ENCODE assay signal across 8 cellular contexts in the genomic region with DNA sequence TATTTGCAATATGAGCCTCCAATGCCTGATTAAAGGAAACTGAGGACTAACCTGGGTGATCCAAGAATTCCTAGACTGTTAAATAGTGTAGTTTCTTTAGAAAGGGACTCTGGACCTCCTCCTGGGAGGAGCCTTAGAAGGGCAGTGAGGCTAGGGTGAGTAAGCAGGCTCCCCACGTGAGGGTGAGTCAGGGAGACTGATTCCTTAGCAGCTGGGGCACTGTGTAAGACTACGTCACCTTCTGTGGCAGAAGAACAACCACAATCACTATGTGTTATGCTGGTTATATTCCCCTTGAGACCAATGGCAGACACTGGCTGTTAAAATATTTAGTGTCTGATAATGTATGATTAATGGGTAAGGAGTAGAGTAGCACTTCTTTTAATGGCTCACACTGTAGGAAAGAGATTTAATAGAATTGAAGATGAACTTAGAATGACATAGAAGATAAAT. TPM values are rescaled to one million over a fixed set of nuclear protein-coding genes. Genes with fewer than 3 reads are reported as not detected.
DNase-seq lines count a peak whose midpoint lies in the region; ATAC-seq and TF ChIP-seq lines count a peak whose summit lies in the region.

No MANE protein-coding gene starts in this region.

- H3K36me3 ChIP-seq in heart left ventricle = no peaks in the 10 kb centered on the region
- no peaks in the 10 kb centered on the region for H3K36me3 ChIP-seq in osteoblast (ENCODE audit: insufficient read depth, low read length)

- DNase-seq in heart left ventricle (peak in 2 of 5 donors; percentile 42 to 48), Right ventricle myocardium inferior (ENCODE audit: missing footprints) (no peak), cerebellar cortex (ENCODE audit: low spot score) (peak; percentile 96), osteoblast (ENCODE audit: insufficient read length, low spot score, missing footprints) (peak; percentile 99), HuH-7.5 (ENCODE audit: low spot score) (no peak), cerebellar nuclear complex (lab: John Stamatoyannopoulos, UW) (no peak)

- no peaks in the 10 kb centered on the region for H3K79me2 ChIP-seq in osteoblast (ENCODE audit: insufficient read depth, low read length)

- no peaks in the 10 kb centered on the region for H3K4me1 ChIP-seq in heart left ventricle
- H3K4me1 ChIP-seq in osteoblast (ENCODE audit: insufficient read depth, low read length) = peaks cover 44% of the 10 kb centered on the region

- no peaks in the 10 kb centered on the region for H3K9me3 ChIP-seq in heart left ventricle
- no peaks in the 10 kb centered on the region for H3K9me3 ChIP-seq in osteoblast (ENCODE audit: low read depth, low read length)

- no peak for TF ChIP-seq POLR2A in heart left ventricle (IDR thresholded peaks at IDR 0.05)

- H3K4me3 ChIP-seq in heart left ventricle (no peak overlapping the region), osteoblast (ENCODE audit: insufficient read depth, low read length) (peak overlapping the region; percentile 5)

- H3K27me3 ChIP-seq in heart left ventricle (peaks cover 0 to 45% (median 19%) of the 10 kb centered on the region in 9 donors), osteoblast (ENCODE audit: insufficient read depth, low read length) (no peaks in the 10 kb centered on the region)

- TF ChIP-seq CTCF in heart left ventricle (IDR thresholded peaks at IDR 0.05) (no peak), osteoblast (IDR thresholded peaks at IDR 0.05; ENCODE audit: extremely low read depth, low read depth, low read length) (no peak)

- no peaks in the 10 kb centered on the region for H4K20me1 ChIP-seq in osteoblast (ENCODE audit: insufficient read depth, low read length)

- H3K4me2 ChIP-seq in osteoblast (ENCODE audit: insufficient read depth, low read length) = peak overlapping the region; percentile 70

- no peak overlapping the region for H2AFZ ChIP-seq in osteoblast (ENCODE audit: low read length)

- H3K27ac ChIP-seq in heart left ventricle (no peak overlapping the region), osteoblast (ENCODE audit: low read depth, low read length) (peak overlapping the region; percentile 93)

- ATAC-seq in heart left ventricle (peak; percentile 51 to 97 (median 74)), Right ventricle myocardium inferior (no peak), HG02938 (IDR thresholded peaks at IDR 0.05; ENCODE audit: unreplicated experiment) (peak; percentile 93)

- WGBS in heart left ventricle, 4 donors = 18 to 40% (median 27%) methylated on average over 2 of the region's 2 CpGs

- intact Hi-C loops in heart left ventricle (cut with DNase I) (no loop called here), Right ventricle myocardium inferior (cut with DNase I) (no loop called here)

TF ChIP-seq in PFSK-1, 5 proteins besides CTCF, POLR2A, EP300 and RAD21:
- TF ChIP-seq FOXP2 (optimal IDR thresholded peaks at IDR 0.05; ENCODE audit: borderline replicate concordance, extremely low read depth, extremely low read length, insufficient read depth) = no peak
- peak; percentile 32; the same call in 1 of the 2 replicates for TF ChIP-seq SIN3A (IDR thresholded peaks at IDR 0.05; ENCODE audit: borderline replicate concordance, insufficient read depth, low read length)

RNA-seq across cellular contexts. Expression of gene SYT14, which starts 53.3 kb away (rescaled TPM):
- total RNA-seq in heart left ventricle = not detected
- polyA plus RNA-seq in heart left ventricle = not detected
- not detected for total RNA-seq in Right ventricle myocardium inferior
- not detected for polyA plus RNA-seq in PFSK-1 (2012; ENCODE audit: insufficient read length, low read depth)
- 0.29 and 0.36 TPM in 2 replicates for total RNA-seq in osteoblast

RNA-seq across cellular contexts. Expression of gene UTP25, which starts 56.9 kb away (rescaled TPM):
- total RNA-seq in heart left ventricle (1 to 10 TPM; 1.6 to 5.5 (median 3.6) TPM), Right ventricle myocardium inferior (2.6 TPM), osteoblast (22.1 and 24.5 TPM in 2 replicates)
- polyA plus RNA-seq in heart left ventricle = 1 to 10 TPM in 1 of 2 donors, under 1 TPM in 1; 0.76 to 2.9 TPM
- 4.7 TPM for polyA plus RNA-seq in PFSK-1 (2012; ENCODE audit: insufficient read length, low read depth)

Comparison
In these comparisons a context has a peak if more than half of its experiments do, and no peak if none do; other contexts are left out.
1. DNase-seq: peak in cerebellar cortex (single experiment) and osteoblast (single experiment); none in Right ventricle myocardium inferior (single experiment), HuH-7.5 (single experiment) and cerebellar nuclear complex (0 of 2).